ENCODE assay signal across 8 cellular contexts in genomic region chr12:121581681-121582439, GRCh38. TPM values are rescaled to one million over a fixed set of nuclear protein-coding genes. Genes with fewer than 3 reads are reported as not detected.
DNase-seq lines count a peak whose midpoint lies in the region; ATAC-seq and TF ChIP-seq lines count a peak whose summit lies in the region.

No MANE protein-coding gene starts in this region.

- H3K27ac ChIP-seq in GM23248 (peak overlapping the region; percentile 96), Panc1 (ENCODE audit: low read length) (peak overlapping the region; percentile 89), muscle layer of colon (ENCODE audit: low read depth, low read length) (peak overlapping the region; percentile 93)
- H3K27ac ChIP-seq in effector memory CD4-positive, alpha-beta T cell (ENCODE audit: insufficient read depth, low read length, poor library complexity, severe bottlenecking) = peak overlapping the region; percentile 81

- peak overlapping the region; percentile 85 for H2AFZ ChIP-seq in GM23248

- H3K9me2 ChIP-seq in GM23248 (ENCODE audit: insufficient read depth) = no peaks in the 10 kb centered on the region

- no peaks in the 10 kb centered on the region for H4K20me1 ChIP-seq in GM23248 (ENCODE audit: insufficient read depth)

- CTCF ChIA-PET in Panc1 (lab: Charles Lee) = no interaction called here

- H3F3A ChIP-seq in GM23248 (ENCODE audit: insufficient read depth) = peaks cover 25% of the 10 kb centered on the region

- H3K4me3 ChIP-seq in GM23248 (peak overlapping the region; percentile 80), Panc1 (ENCODE audit: low read depth in 2 of 2, low read length in 2 of 2) (peak overlapping the region; percentile 59 to 92), muscle layer of colon (ENCODE audit: low read depth in 1 of 2, low read length in 2 of 2) (peak overlapping the region; percentile 15 to 70)
- H3K4me3 ChIP-seq in effector memory CD4-positive, alpha-beta T cell (ENCODE audit: insufficient read depth, low read depth, low read length, poor library complexity, severe bottlenecking) = peak overlapping the region; percentile 72

- H3K4me1 ChIP-seq in GM23248 (ENCODE audit: insufficient read depth) (peaks cover 36% of the 10 kb centered on the region), Panc1 (ENCODE audit: control insufficient read depth, insufficient read depth, low read length) (peaks cover 26% of the 10 kb centered on the region), muscle layer of colon (ENCODE audit: insufficient read depth, low read length) (peaks cover 36% of the 10 kb centered on the region)
- H3K4me1 ChIP-seq in effector memory CD4-positive, alpha-beta T cell (ENCODE audit: control insufficient read depth, insufficient read depth, low read length, poor library complexity, severe bottlenecking) = peaks cover 39% of the 10 kb centered on the region

- peak overlapping the region; percentile 96 for H3K4me2 ChIP-seq in GM23248 (ENCODE audit: unreplicated experiment)

- peak overlapping the region; percentile 88 for H3K9ac ChIP-seq in GM23248
- H3K9ac ChIP-seq in muscle layer of colon (ENCODE audit: low read length) = peak overlapping the region; percentile 34

- H3K36me3 ChIP-seq in GM23248 (ENCODE audit: low read depth) = no peaks in the 10 kb centered on the region
- H3K36me3 ChIP-seq in Panc1 (ENCODE audit: control insufficient read depth, insufficient read depth, low read length) = no peaks in the 10 kb centered on the region
- no peaks in the 10 kb centered on the region for H3K36me3 ChIP-seq in effector memory CD4-positive, alpha-beta T cell (ENCODE audit: control insufficient read depth, insufficient read depth, low read length)
- no peaks in the 10 kb centered on the region for H3K36me3 ChIP-seq in muscle layer of colon (ENCODE audit: insufficient read depth, low read length)

- H3K9me3 ChIP-seq in GM23248 (ENCODE audit: low read depth) = no peaks in the 10 kb centered on the region
- H3K9me3 ChIP-seq in Panc1 (ENCODE audit: control insufficient read depth, insufficient read depth, low read depth, low read length) = no peaks in the 10 kb centered on the region
- H3K9me3 ChIP-seq in effector memory CD4-positive, alpha-beta T cell (ENCODE audit: control insufficient read depth, low read length) = no peaks in the 10 kb centered on the region
- H3K9me3 ChIP-seq in muscle layer of colon (ENCODE audit: low read length) = no peaks in the 10 kb centered on the region

- H3K79me2 ChIP-seq in GM23248 (ENCODE audit: insufficient read depth) = no peaks in the 10 kb centered on the region

- 4% methylated on average over 17 of the region's 17 CpGs for WGBS in GM23248 (ENCODE audit: low coverage in 1 of 2, low lambda C conversion rate in 2 of 2, missing lambda C conversion rate in 2 of 2), 2 experiments

- intact Hi-C loops in Panc1 (cut with micrococcal nuclease; ENCODE audit: unreplicated experiment) = no loop called here

- TF ChIP-seq CTCF in Panc1 (IDR thresholded peaks at IDR 0.05) (no peak), omental fat pad (IDR thresholded peaks at IDR 0.05) (no peak)

- no TSS peak for BruUV-seq in Panc1 (replicated peaks; lab: Mats Ljungman, UMichigan)

- H3K27me3 ChIP-seq in GM23248 (replicated peaks; ENCODE audit: insufficient read depth) (no peaks in the 10 kb centered on the region), Panc1 (ENCODE audit: control insufficient read depth, insufficient read depth, low read length) (no peaks in the 10 kb centered on the region), muscle layer of colon (ENCODE audit: control insufficient read depth in 1 of 2, insufficient read depth in 2 of 2, low read length in 2 of 2) (no peaks in the 10 kb centered on the region)
- no peaks in the 10 kb centered on the region for H3K27me3 ChIP-seq in effector memory CD4-positive, alpha-beta T cell (replicated peaks; ENCODE audit: control insufficient read depth, insufficient read depth, low read length, poor library complexity, severe bottlenecking)

- DNase-seq in GM23248 = peak; percentile 87
- no peak for DNase-seq in Panc1 (ENCODE audit: low read depth, low spot score)
- DNase-seq in effector memory CD4-positive, alpha-beta T cell = no peak
- no peak for DNase-seq in omental fat pad (ENCODE audit: low spot score)
- no peak for DNase-seq in NCI-H1436 treated with DMSO at 0.1 percent for 48 hours (lab: John Stamatoyannopoulos, UW)

- in situ Hi-C loops in GM23248 (cut with MboI) = no loop called here
- in situ Hi-C loops in Panc1 (cut with HindIII; ENCODE audit: low pct_unique_long_range_greater_than_20kb, low sequenced_read_pairs) = no loop called here

- POLR2A ChIA-PET in Panc1 (lab: Charles Lee) = interaction anchor here (0.6 kb wide), 1 partner anchor 23 kb away, joined by 5 read pairs; no protein-coding TSS in a partner anchor

- ATAC-seq in Panc1 = peak; percentile 4; the same call in 1 of the 2 replicates
- ATAC-seq in GM18909 (IDR thresholded peaks at IDR 0.05; ENCODE audit: poor library complexity, unreplicated experiment) = no peak
- ATAC-seq in omental fat pad (ENCODE audit: low FRiP score) = no peak
- no peak for ATAC-seq in GM21447 (IDR thresholded peaks at IDR 0.05; ENCODE audit: unreplicated experiment)

RNA-seq across cellular contexts. Expression of gene KDM2B, which starts 1.0 kb away (rescaled TPM):
- 20.1 and 26.3 TPM in 2 replicates for total RNA-seq in GM23248 (2014; rRNA removed; shearing (Covaris generic))
- 8.2 and 10.6 TPM in 2 replicates for polyA plus RNA-seq in GM23248 (2016; fragmentation: Nextera tagmentation; extraction: Ambion mirVana)
- total RNA-seq in Panc1 (2021; ENCODE audit: unreplicated experiment) (27.5 TPM), omental fat pad (10 to 100 TPM; 14.8 to 27.0 (median 16.7) TPM)
- polyA plus RNA-seq in Panc1 (2012; ENCODE audit: insufficient read length) = 34.3 TPM

RNA-seq across cellular contexts. Expression of gene ORAI1, which starts 44.5 kb away (rescaled TPM):
- total RNA-seq in GM23248 (2014; rRNA removed; shearing (Covaris generic)) = 4.9 and 7.6 TPM in 2 replicates
- polyA plus RNA-seq in GM23248 (2016; fragmentation: Nextera tagmentation; extraction: Ambion mirVana) = 14.2 and 16.1 TPM in 2 replicates
- total RNA-seq in Panc1 (2021; ENCODE audit: unreplicated experiment) (36.7 TPM), omental fat pad (10 to 100 TPM in 2 of 4 donors, 1 to 10 TPM in 2; 6.8 to 15.4 (median 10.7) TPM)
- 57.9 TPM for polyA plus RNA-seq in Panc1 (2012; ENCODE audit: insufficient read length)
